8 cellular contexts compared by ENCODE assay signal in genomic region chr5:134510970-134511795, GRCh38. TPM values are rescaled to one million over a fixed set of nuclear protein-coding genes. Genes with fewer than 3 reads are reported as not detected.
DNase-seq lines count a peak whose midpoint lies in the region; ATAC-seq, FAIRE-seq and TF ChIP-seq lines count a peak whose summit lies in the region.

No MANE protein-coding gene starts in this region.

- no peaks in the 10 kb centered on the region for H3K36me3 ChIP-seq in KOPT-K1 (ENCODE audit: insufficient read depth, low read length)
- H3K36me3 ChIP-seq in keratinocyte (ENCODE audit: control insufficient read depth in 2 of 2, extremely low read depth in 1 of 2, insufficient read depth in 2 of 2, low read length in 2 of 2) = no peaks in the 10 kb centered on the region

- peak overlapping the region; percentile 73 for H3K27ac Mint-ChIP-seq in activated T-helper 17 cell treated with anti-CD3 and anti-CD28 coated beads, Interleukin-2, amount 50 U/mL, for 72 hours

- peak overlapping the region; percentile 63 for H3K4me2 ChIP-seq in keratinocyte (ENCODE audit: control insufficient read depth, extremely low read depth, insufficient read depth, low read depth, low read length)

- no peaks in the 10 kb centered on the region for H3K36me3 Mint-ChIP-seq in activated T-helper 17 cell treated with anti-CD3 and anti-CD28 coated beads, Interleukin-2, amount 50 U/mL, for 72 hours (ENCODE audit: low read depth)

- no peaks in the 10 kb centered on the region for H3K9me3 Mint-ChIP-seq in activated T-helper 17 cell treated with anti-CD3 and anti-CD28 coated beads, Interleukin-2, amount 50 U/mL, for 72 hours

- H3K4me3 Mint-ChIP-seq in activated T-helper 17 cell treated with anti-CD3 and anti-CD28 coated beads, Interleukin-2, amount 50 U/mL, for 72 hours = peak overlapping the region; percentile 37

- no peaks in the 10 kb centered on the region for H3K27me3 ChIP-seq in keratinocyte (ENCODE audit: control insufficient read depth, extremely low read depth, insufficient read depth, low read length)

- no peaks in the 10 kb centered on the region for H3K27me3 Mint-ChIP-seq in activated T-helper 17 cell treated with anti-CD3 and anti-CD28 coated beads, Interleukin-2, amount 50 U/mL, for 72 hours

- DNase-seq in keratinocyte (ENCODE audit: low read depth, low spot score) = no peak
- DNase-seq in stimulated activated CD8-positive, alpha-beta memory T cell treated with anti-CD3 and anti-CD28 coated beads, Interleukin-4, amount 100 ng/mL, for 48 hours = peak; percentile 74
- DNase-seq in frontal cortex (ENCODE audit: low spot score in 2 of 2) = no peak
- DNase-seq in NCI-H1694 treated with DMSO at 0.1 percent for 48 hours (lab: John Stamatoyannopoulos, UW) = no peak
- no peak for DNase-seq in COR-L47 (lab: John Stamatoyannopoulos, UW)

- H3K9me3 ChIP-seq in KOPT-K1 (ENCODE audit: insufficient read depth, low read length, poor library complexity, severe bottlenecking) (no peaks in the 10 kb centered on the region), keratinocyte (ENCODE audit: control insufficient read depth, low read depth, low read length) (no peaks in the 10 kb centered on the region)

- peaks cover 55% of the 10 kb centered on the region for H3K4me1 ChIP-seq in keratinocyte (ENCODE audit: control insufficient read depth, extremely low read depth, insufficient read depth, low read length)

- peak; percentile 86 for ATAC-seq in activated T-helper 17 cell treated with anti-CD3 and anti-CD28 coated beads, Interleukin-2, amount 50 U/mL, for 72 hours (replicated peaks)
- no peak for ATAC-seq in HG02798 (IDR thresholded peaks at IDR 0.05; ENCODE audit: poor library complexity, unreplicated experiment)

- H2AFZ ChIP-seq in keratinocyte (ENCODE audit: control insufficient read depth, low read length) = peak overlapping the region; percentile 42

- peak; percentile 92 for FAIRE-seq in keratinocyte (lab: Jason Lieb, UNC)
- FAIRE-seq in frontal cortex (lab: Jason Lieb, UNC) = no peak

- peak overlapping the region in 1 of 3 experiments; percentile 2 for H3K4me3 ChIP-seq in keratinocyte (ENCODE audit: control insufficient read depth in 2 of 3, extremely low read depth in 1 of 3, insufficient read depth in 2 of 3, low read depth in 1 of 3, low read length in 3 of 3)

- no peaks in the 10 kb centered on the region for H3K9me1 ChIP-seq in keratinocyte (ENCODE audit: control insufficient read depth, extremely low read depth, insufficient read depth, low read length)

- H3K27ac ChIP-seq in KOPT-K1 (ENCODE audit: low read depth, low read length, poor library complexity, severe bottlenecking) (peak overlapping the region; percentile 45), keratinocyte (ENCODE audit: control insufficient read depth, insufficient read depth, low read length) (peak overlapping the region; percentile 76)

- peak overlapping the region; percentile 56 for H3K9ac ChIP-seq in keratinocyte (ENCODE audit: control insufficient read depth, extremely low read depth, insufficient read depth, low read length)

- TF ChIP-seq CTCF in keratinocyte (optimal IDR thresholded peaks at IDR 0.05 in 1 of 3, IDR thresholded peaks at IDR 0.05 in 1 of 3, conservative IDR thresholded peaks at IDR 0.05 in 1 of 3; ENCODE audit: extremely low read depth in 1 of 3, insufficient read depth in 2 of 3, low read length in 3 of 3) = no peak

- H4K20me1 ChIP-seq in keratinocyte (ENCODE audit: control insufficient read depth, extremely low read depth, insufficient read depth, low read length) = no peaks in the 10 kb centered on the region

- dilution Hi-C loops in keratinocyte (cut with MboI; ENCODE audit: extremely low pct_ligation_motif_present, low sequenced_read_pairs) = loop anchor here (5.0 kb wide), 1 partner anchor 84 kb away; no protein-coding TSS in a partner anchor

- H3K79me2 ChIP-seq in keratinocyte (ENCODE audit: control insufficient read depth, insufficient read depth, low read length) = no peaks in the 10 kb centered on the region

- peaks cover 28% of the 10 kb centered on the region for H3K4me1 Mint-ChIP-seq in activated T-helper 17 cell treated with anti-CD3 and anti-CD28 coated beads, Interleukin-2, amount 50 U/mL, for 72 hours

RNA-seq across cellular contexts. Expression of gene JADE2, which starts 14.3 kb away (rescaled TPM):
- 10 to 100 TPM; 75.3 to 93.3 TPM for total RNA-seq in activated T-helper 17 cell treated with anti-CD3 and anti-CD28 coated beads, Interleukin-2, amount 50 U/mL, for 72 hours
- polyA plus RNA-seq in keratinocyte = 8.4 to 15.5 TPM (median 11.1 TPM) in 3 replicates
- 3.3 TPM for polyA plus RNA-seq in keratinocyte (2011; ENCODE audit: low read depth)
- 6.2 and 10.7 TPM in 2 replicates for polyA plus RNA-seq in keratinocyte (2011; cell fraction: cytosol; rRNA removed)
- 13.5 and 16.0 TPM in 2 replicates for polyA plus RNA-seq in keratinocyte (2011; cell fraction: nucleus; rRNA removed)
- 3.0 and 18.5 TPM in 2 replicates for polyA plus RNA-seq in keratinocyte (2012; ENCODE audit: low replicate concordance)
- polyA minus RNA-seq in keratinocyte = 16.5 to 42.2 TPM (median 27.7 TPM) in 3 replicates
- polyA minus RNA-seq in keratinocyte (2011; cell fraction: cytosol; rRNA and poly(A)+ RNA removed) = 25.3 TPM
- polyA minus RNA-seq in keratinocyte (2011; cell fraction: nucleus; rRNA and poly(A)+ RNA removed) = 19.3 and 20.4 TPM in 2 replicates
- 2.4 TPM for total RNA-seq in frontal cortex

Comparison
In these comparisons a context has a peak if more than half of its experiments do, and no peak if none do; other contexts are left out.
1. RNA of gene JADE2, which starts 14.3 kb away (total RNA-seq): 75.3 to 93.3 TPM in activated T-helper 17 cell treated with anti-CD3 and anti-CD28 coated beads, Interleukin-2, amount 50 U/mL, for 72 hours; 2.4 TPM in frontal cortex (single experiment); every median in the first group is over 10 times any median in the second.